8 cellular contexts compared by ENCODE assay signal in genomic region chr5:8842906-8843590, GRCh38.
DNase-seq lines count a peak whose midpoint lies in the region; ATAC-seq and TF ChIP-seq lines count a peak whose summit lies in the region.
"Had no signal": no experiment of that assay in that cellular context is flagged by ENCODE, and none has a peak within 500 bp of the region (broad histone marks: within the 10 kb centered on the region; RNA-seq: fewer than 3 reads in every experiment).

No MANE protein-coding gene starts in this region.

- H3K18ac ChIP-seq in neuronal stem cell (ENCODE audit: low read length) = no peak overlapping the region

- no peak overlapping the region for H2AFZ ChIP-seq in SK-N-SH (ENCODE audit: low read depth)
- H2AFZ ChIP-seq in neuronal stem cell (ENCODE audit: low read length) = no peak overlapping the region

- POLR2A ChIA-PET in SK-N-SH (lab: Yijun Ruan, JAX) = no interaction called here
- POLR2A ChIA-PET in GM10248 (lab: Yijun Ruan, JAX) = no interaction called here

- no peak overlapping the region for H3K4me3 Mint-ChIP-seq in glutamatergic neuron (ENCODE audit: unreplicated experiment)

- ATAC-seq in GM19452 (IDR thresholded peaks at IDR 0.05; ENCODE audit: unreplicated experiment) = no peak

- no peaks in the 10 kb centered on the region for H3K36me3 Mint-ChIP-seq in glutamatergic neuron (ENCODE audit: unreplicated experiment)

- H3K27me3 ChIP-seq in SK-N-SH (ENCODE audit: insufficient read depth) (no peaks in the 10 kb centered on the region), stomach (no peaks in the 10 kb centered on the region), neuronal stem cell (ENCODE audit: control insufficient read depth in 3 of 3, insufficient read depth in 3 of 3, low read depth in 1 of 3, low read length in 3 of 3) (no peaks in the 10 kb centered on the region)

- no peak overlapping the region for H3K14ac ChIP-seq in neuronal stem cell (ENCODE audit: low read length)

- H4K91ac ChIP-seq in neuronal stem cell (ENCODE audit: low read depth, low read length, poor library complexity) = no peak overlapping the region

- H4K8ac ChIP-seq in neuronal stem cell (ENCODE audit: low read depth, low read length) = no peak overlapping the region

- H3K4me1 Mint-ChIP-seq in glutamatergic neuron (ENCODE audit: low read depth, unreplicated experiment) = peaks cover 20% of the 10 kb centered on the region

- no peak for TF ChIP-seq POLR2A in stomach (IDR thresholded peaks at IDR 0.05)

- H2BK5ac ChIP-seq in neuronal stem cell (ENCODE audit: low read length) = no peak overlapping the region

- intact Hi-C loops in stomach (cut with DNase I; ENCODE audit: low total_unique reads) = no loop called here

- H3K4me2 ChIP-seq in SK-N-SH = no peak overlapping the region
- no peak overlapping the region for H3K4me2 ChIP-seq in neuronal stem cell (ENCODE audit: insufficient read depth, low read length, poor library complexity, severe bottlenecking)

- no peak overlapping the region for H2AK5ac ChIP-seq in neuronal stem cell (ENCODE audit: low read depth, low read length)

- H3K9me2 ChIP-seq in SK-N-SH = no peaks in the 10 kb centered on the region

- WGBS in SK-N-SH (ENCODE audit: low lambda C conversion rate) = 69% methylated on average over 8 of the region's 9 CpGs
- 74 to 85% (median 83%) methylated on average over 9 of the region's 9 CpGs for WGBS in stomach, 5 donors
- WGBS in neuronal stem cell (ENCODE audit: extremely low coverage in 2 of 2, insufficient read length in 2 of 2, insufficient replicate concordance in 1 of 2), 2 donors = no CpG with 5 or more reads among the region's 9 CpGs

- H2BK15ac ChIP-seq in neuronal stem cell (ENCODE audit: low read length) = no peak overlapping the region

- CTCF ChIA-PET in SK-N-SH (lab: Yijun Ruan, JAX) = interaction anchor here (0.7 to 1.6 kb wide), 2 partner anchors 9 to 915 kb away, joined by 3 to 7 read pairs; no protein-coding TSS in a partner anchor
- CTCF ChIA-PET in GM10248 (lab: Yijun Ruan, JAX) = interaction anchor here (1.2 to 1.7 kb wide), 2 partner anchors 9 to 368 kb away, joined by 3 to 4 read pairs; no protein-coding TSS in a partner anchor

- peak; percentile 45 for DNase-seq in HPDE6-E6E7 (ENCODE audit: extremely low spot score)
- DNase-seq in SK-N-SH = peak; percentile 27
- DNase-seq in glutamatergic neuron = peak; percentile 39
- no peak for DNase-seq in stomach
- DNase-seq in neuronal stem cell (ENCODE audit: low spot score) = no peak
- no peak for DNase-seq in GM10248 (ENCODE audit: extremely low spot score)
- DNase-seq: T-helper 9 cell had no signal

- H3K9ac ChIP-seq in SK-N-SH = no peak overlapping the region
- no peak overlapping the region for H3K9ac ChIP-seq in neuronal stem cell (ENCODE audit: low read depth, low read length, poor library complexity)

- peak; percentile 52 for TF ChIP-seq RAD21 in SK-N-SH (IDR thresholded peaks at IDR 0.05; ENCODE audit: low read length)

- H3K4me1 ChIP-seq in SK-N-SH (ENCODE audit: control insufficient read depth in 1 of 2, insufficient read depth in 2 of 2, low read depth in 1 of 2, low read length in 1 of 2) (peaks cover 0 to 11% of the 10 kb centered on the region in 2 experiments; a peak in 2 of 4 replicates), stomach (no peaks in the 10 kb centered on the region), neuronal stem cell (ENCODE audit: control insufficient read depth in 2 of 2, insufficient read depth in 1 of 2, low read depth in 1 of 2, low read length in 2 of 2) (peaks cover 6 to 11% of the 10 kb centered on the region in 2 donors)

- H3K4me3 ChIP-seq in SK-N-SH (ENCODE audit: low read depth in 2 of 2, low read length in 1 of 2) = no peak overlapping the region
- no peak overlapping the region for H3K4me3 ChIP-seq in stomach
- H3K4me3 ChIP-seq in neuronal stem cell (ENCODE audit: low read length in 2 of 2) = no peak overlapping the region

- peaks cover 2% of the 10 kb centered on the region for H3K27me3 Mint-ChIP-seq in glutamatergic neuron (ENCODE audit: unreplicated experiment)

- peak; percentile 56 for TF ChIP-seq CTCF in SK-N-SH (IDR thresholded peaks at IDR 0.05)
- no peak for TF ChIP-seq CTCF in glutamatergic neuron (IDR thresholded peaks at IDR 0.05; ENCODE audit: partially characterized antibody, unreplicated experiment)
- TF ChIP-seq CTCF in stomach (IDR thresholded peaks at IDR 0.05) = no peak
- no peak for TF ChIP-seq CTCF in GM10248 (IDR thresholded peaks at IDR 0.05; ENCODE audit: control extremely low read depth, extremely low read depth, low read depth, missing control alignments)

- no peak overlapping the region for H2BK120ac ChIP-seq in neuronal stem cell (ENCODE audit: low read depth, low read length)

- H3K36me3 ChIP-seq in SK-N-SH (replicated peaks in 1 of 2; ENCODE audit: control insufficient read depth in 1 of 2, insufficient read depth in 2 of 2, low read length in 1 of 2) (no peaks in the 10 kb centered on the region), stomach (no peaks in the 10 kb centered on the region), neuronal stem cell (replicated peaks in 1 of 2; ENCODE audit: control insufficient read depth in 2 of 2, insufficient read depth in 2 of 2, low read length in 2 of 2) (no peaks in the 10 kb centered on the region)

- no peak overlapping the region; a peak in 1 of 4 replicates for H3K27ac ChIP-seq in SK-N-SH (ENCODE audit: low read depth in 2 of 2, low read length in 1 of 2)
- peak overlapping the region in 4 of 5 donors; percentile 11 to 59 (median 38) for H3K27ac ChIP-seq in stomach
- no peak overlapping the region for H3K27ac ChIP-seq in neuronal stem cell (replicated peaks; ENCODE audit: low read length)

- no peaks in the 10 kb centered on the region for H3K9me3 ChIP-seq in SK-N-SH
- peaks cover 0 to 12% (median 11%) of the 10 kb centered on the region in 4 donors for H3K9me3 ChIP-seq in stomach
- H3K9me3 ChIP-seq in neuronal stem cell (replicated peaks in 1 of 2; ENCODE audit: control insufficient read depth in 2 of 2, insufficient read depth in 1 of 2, low read depth in 1 of 2, low read length in 2 of 2) = no peaks in the 10 kb centered on the region

- no peak overlapping the region for H2BK12ac ChIP-seq in neuronal stem cell (ENCODE audit: low read length)

- H3K79me2 ChIP-seq in SK-N-SH (ENCODE audit: insufficient read depth) = no peaks in the 10 kb centered on the region

- H3K79me1 ChIP-seq in neuronal stem cell (ENCODE audit: low read depth, low read length) = no peaks in the 10 kb centered on the region

- TF ChIP-seq EP300 in SK-N-SH (IDR thresholded peaks at IDR 0.05; ENCODE audit: borderline replicate concordance in 1 of 2, low read depth in 1 of 2, low read length in 1 of 2) (no peak), stomach (IDR thresholded peaks at IDR 0.05) (no peak)

- no peak overlapping the region for H3K4ac ChIP-seq in neuronal stem cell (ENCODE audit: low read length)

- H3K23ac ChIP-seq in neuronal stem cell (ENCODE audit: low read depth, low read length, poor library complexity) = no peak overlapping the region

- peak overlapping the region; percentile 48 for H3K27ac Mint-ChIP-seq in glutamatergic neuron (ENCODE audit: unreplicated experiment)

- peaks cover 8% of the 10 kb centered on the region for H3K9me3 Mint-ChIP-seq in glutamatergic neuron (ENCODE audit: unreplicated experiment)

- peaks cover 18% of the 10 kb centered on the region for H3F3A ChIP-seq in SK-N-SH (replicated peaks; ENCODE audit: insufficient read depth)

- H4K20me1 ChIP-seq in SK-N-SH (ENCODE audit: insufficient read depth) = no peaks in the 10 kb centered on the region

TF ChIP-seq in SK-N-SH, 30 proteins besides CTCF, POLR2A, EP300 and RAD21:
- peak; percentile 54 for TF ChIP-seq SMC3 (IDR thresholded peaks at IDR 0.05; ENCODE audit: low read depth, low read length)
- TF ChIP-seq TEAD4 (IDR thresholded peaks at IDR 0.05; ENCODE audit: borderline replicate concordance, insufficient read depth) = no peak

Comparison
In these comparisons a context has a peak if more than half of its experiments do, and no peak if none do; other contexts are left out.
1. DNase-seq: peak in HPDE6-E6E7 (single experiment), SK-N-SH (single experiment) and glutamatergic neuron (single experiment); none in stomach (single experiment), neuronal stem cell (single experiment) and GM10248 (single experiment).
2. H3K27ac ChIP-seq: peak in stomach (4 of 5); none in SK-N-SH (0 of 2) and neuronal stem cell (single experiment).